In the genomic region with DNA sequence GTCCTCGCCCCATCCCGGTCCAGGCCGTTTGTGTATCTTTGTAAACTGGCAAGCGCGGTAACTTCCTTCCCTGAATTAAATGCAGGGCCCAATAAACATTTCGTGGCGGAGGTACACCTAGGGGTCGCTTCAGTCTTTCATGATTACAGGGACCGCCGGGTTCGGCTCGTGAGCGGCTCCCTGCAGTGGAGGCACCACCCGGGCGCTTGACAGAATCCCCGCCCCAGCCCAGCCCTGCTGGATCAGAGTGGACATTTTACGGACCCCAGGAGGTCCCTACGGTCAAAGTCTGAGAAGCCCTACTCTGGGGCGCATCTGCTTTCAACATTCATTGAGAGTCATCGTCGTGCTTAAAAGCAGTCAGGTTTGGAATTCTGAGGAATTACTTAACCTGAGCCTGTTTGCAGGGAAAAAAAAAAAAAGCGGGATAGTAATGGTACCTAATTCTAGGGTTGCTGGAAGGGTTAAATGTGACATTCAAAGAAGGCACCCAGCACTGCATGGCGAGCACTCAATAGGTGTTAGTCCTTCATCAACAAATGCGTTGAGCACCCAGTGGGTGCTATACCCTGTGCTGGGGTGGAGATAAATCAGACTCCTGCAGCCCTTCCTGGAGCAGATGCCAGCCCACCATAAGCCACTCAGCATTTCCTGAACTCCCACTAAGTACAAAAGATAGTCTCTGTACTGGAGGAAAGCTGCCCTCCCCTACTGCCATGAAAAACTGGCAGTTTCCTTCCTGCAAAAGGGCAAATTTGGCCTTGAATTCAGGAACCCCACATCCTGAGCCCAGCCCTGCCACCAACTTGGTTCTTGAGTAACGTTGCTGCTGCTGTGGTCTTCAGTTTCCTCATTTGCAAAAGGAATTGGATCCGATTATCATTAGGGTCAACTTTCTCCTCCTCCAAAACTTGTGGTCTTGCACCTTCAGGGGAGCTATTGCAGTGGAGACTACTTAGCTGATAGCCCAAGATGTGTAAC, we compare ENCODE assay signal across 8 cellular contexts. TPM values are rescaled to one million over a fixed set of nuclear protein-coding genes. Genes with fewer than 3 reads are reported as not detected.
DNase-seq lines count a peak whose midpoint lies in the region; ATAC-seq and TF ChIP-seq lines count a peak whose summit lies in the region.

No MANE protein-coding gene starts in this region.

- POLR2A ChIA-PET in HCT116 (lab: Charles Lee) = interaction anchor here (1.5 kb wide), 1 partner anchor 79 kb away, joined by 3 read pairs; no protein-coding TSS in a partner anchor
- POLR2A ChIA-PET in PC-9 (lab: Charles Lee; ENCODE audit: unreplicated experiment) = interaction anchor here (0.6 to 1.1 kb wide), 5 partner anchors 60 to 1625 kb away, joined by 3 to 13 read pairs (median 3); no protein-coding TSS in a partner anchor

- H3K27me3 ChIP-seq in HCT116 (ENCODE audit: insufficient read depth, low read length) (no peaks in the 10 kb centered on the region), PC-9 (ENCODE audit: insufficient read depth, low read depth) (peaks cover 20% of the 10 kb centered on the region; the same call in 1 of the 2 replicates), mononuclear cell (ENCODE audit: insufficient read depth, low read length) (peaks cover 3% of the 10 kb centered on the region), vagina (no peaks in the 10 kb centered on the region)

- peak; percentile 57 for ATAC-seq in HCT116
- ATAC-seq in HG02938 (IDR thresholded peaks at IDR 0.05; ENCODE audit: unreplicated experiment) = no peak
- ATAC-seq in HG03097 (IDR thresholded peaks at IDR 0.05; ENCODE audit: low FRiP score, unreplicated experiment) = no peak

- intact Hi-C loops in CD14-positive monocyte (cut with micrococcal nuclease) = no loop called here
- intact Hi-C loops in HCT116 (cut with micrococcal nuclease) = loop anchor here (2.0 kb wide), 1 partner anchor 53 kb away; a partner anchor contains a TSS
- intact Hi-C loops in PC-9 (cut with micrococcal nuclease; ENCODE audit: unreplicated experiment) = loop anchor here (2.0 kb wide), 1 partner anchor 67 kb away; a partner anchor contains a TSS
- intact Hi-C loops in vagina (cut with DNase I) = loop anchor here (10.0 kb wide), 1 partner anchor 65 kb away; a partner anchor contains a TSS

- peak overlapping the region; percentile 97 for H3K9ac ChIP-seq in HCT116 (ENCODE audit: low read length)

- RAD21 ChIA-PET in HCT116 (lab: Charles Lee; ENCODE audit: low non-redundant PET in 1 of 2, low total read pairs in 2 of 2, uncharacterized antibody in 2 of 2, unreplicated experiment in 2 of 2) = no interaction called here

- H3K4me1 ChIP-seq in HCT116 (ENCODE audit: control insufficient read depth in 1 of 2, insufficient read depth in 2 of 2, low read length in 2 of 2) (peaks cover 7 to 13% of the 10 kb centered on the region in 2 experiments; a peak in 3 of 4 replicates), PC-9 (replicated peaks; ENCODE audit: insufficient read depth) (peaks cover 14% of the 10 kb centered on the region), mononuclear cell (ENCODE audit: insufficient read depth, low read length) (peaks cover 75% of the 10 kb centered on the region), vagina (peaks cover 34% of the 10 kb centered on the region)

- H3K36me3 ChIP-seq in HCT116 (ENCODE audit: control insufficient read depth in 1 of 2, insufficient read depth in 2 of 2, low read length in 2 of 2) = peaks cover 3 to 12% of the 10 kb centered on the region in 2 experiments; a peak in 3 of 4 replicates
- 0 out of 2 replicates have a peak, but pooled peaks cover 8% of the 10 kb centered on the region for H3K36me3 ChIP-seq in PC-9 (ENCODE audit: low read depth)
- H3K36me3 ChIP-seq in vagina = peaks cover 0 to 7% of the 10 kb centered on the region in 2 donors

- TF ChIP-seq POLR2A in HCT116 (IDR thresholded peaks at IDR 0.05; ENCODE audit: borderline replicate concordance, extremely low read depth, insufficient read depth, insufficient read length) = no peak
- no peak for TF ChIP-seq POLR2A in vagina (IDR thresholded peaks at IDR 0.05)

- peaks cover 18 to 26% of the 10 kb centered on the region in 2 donors for H3K36me3 Mint-ChIP-seq in CD14-positive monocyte

- H3K4me1 Mint-ChIP-seq in CD14-positive monocyte = peaks cover 83% of the 10 kb centered on the region

- H4K20me1 ChIP-seq in HCT116 (ENCODE audit: insufficient read depth) = no peaks in the 10 kb centered on the region
- H4K20me1 ChIP-seq in PC-9 (ENCODE audit: insufficient read depth) = no peaks in the 10 kb centered on the region; the same call in 1 of the 2 replicates

- peaks cover 0 to 10% (median 1%) of the 10 kb centered on the region in 3 donors for H3K27me3 Mint-ChIP-seq in CD14-positive monocyte (ENCODE audit: low read depth in 3 of 3)

- H3F3A ChIP-seq in PC-9 (ENCODE audit: insufficient read depth, low read depth) = peaks cover 7% of the 10 kb centered on the region; the same call in 1 of the 2 replicates

- no peaks in the 10 kb centered on the region for H3K9me2 ChIP-seq in HCT116 (ENCODE audit: insufficient read depth)
- H3K9me2 ChIP-seq in PC-9 (ENCODE audit: insufficient read depth) = no peaks in the 10 kb centered on the region

- H2AFZ ChIP-seq in HCT116 (ENCODE audit: low read depth, low read length, poor library complexity, severe bottlenecking) (peak overlapping the region; percentile 71), PC-9 (peak overlapping the region; percentile 94)

- no peak for DNase-seq in CD14-positive monocyte (ENCODE audit: low spot score)
- peak; percentile 34 for DNase-seq in HCT116 (ENCODE audit: low read depth, low spot score)
- no peak for DNase-seq in PC-9
- DNase-seq in coronary artery (ENCODE audit: low spot score) = no peak
- DNase-seq in vagina (ENCODE audit: extremely low spot score in 2 of 2) = peak in 1 of 2 donors; percentile 88

- TF ChIP-seq CTCF in CD14-positive monocyte (IDR thresholded peaks at IDR 0.05) (no peak), HCT116 (IDR thresholded peaks at IDR 0.05 in 2 of 3, conservative IDR thresholded peaks at IDR 0.05 in 1 of 3; ENCODE audit: borderline replicate concordance in 1 of 3, insufficient read depth in 1 of 3, low read depth in 2 of 3, low read length in 2 of 3) (no peak), PC-9 (conservative IDR thresholded peaks at IDR 0.05) (peak; percentile 40; the same call in 1 of the 2 replicates), coronary artery (IDR thresholded peaks at IDR 0.05) (no peak), vagina (IDR thresholded peaks at IDR 0.05) (peak in 1 of 3 experiments; percentile 10)

- H3K4me2 ChIP-seq in HCT116 (ENCODE audit: low read length) (peak overlapping the region; percentile 84), PC-9 (peak overlapping the region; percentile 92)

- H3K4me3 Mint-ChIP-seq in CD14-positive monocyte = peak overlapping the region; percentile 74 to 83

- no peaks in the 10 kb centered on the region for H3K9me3 ChIP-seq in HCT116 (ENCODE audit: control insufficient read depth in 1 of 2, insufficient read depth in 1 of 2, low read depth in 1 of 2, low read length in 2 of 2)
- H3K9me3 ChIP-seq in PC-9 (ENCODE audit: insufficient read depth, low read depth) = no peaks in the 10 kb centered on the region
- no peaks in the 10 kb centered on the region for H3K9me3 ChIP-seq in mononuclear cell (ENCODE audit: low read depth, low read length)
- H3K9me3 ChIP-seq in vagina = no peaks in the 10 kb centered on the region

- CTCF ChIA-PET in HCT116 (lab: Charles Lee) (interaction anchor here (1.6 to 2.4 kb wide), 2 partner anchors 13 to 67 kb away, joined by 6 to 12 read pairs; no protein-coding TSS in a partner anchor), PC-9 (lab: Charles Lee) (no interaction called here)

- BruUV-seq in HCT116 (replicated peaks; lab: Mats Ljungman, UMichigan) (TSS peak; percentile 81), PC-9 (replicated peaks; lab: Mats Ljungman, UMichigan) (TSS peak; percentile 72)

- H3K4me3 ChIP-seq in HCT116 (replicated peaks in 1 of 2; ENCODE audit: low read depth in 1 of 2, low read length in 2 of 2) (peak overlapping the region; percentile 78 to 81), PC-9 (peak overlapping the region; percentile 81), coronary artery (peak overlapping the region; percentile 79), mononuclear cell (ENCODE audit: low read length) (peak overlapping the region; percentile 76), vagina (peak overlapping the region; percentile 90 to 96)

- peaks cover 30% of the 10 kb centered on the region for H3K79me2 ChIP-seq in HCT116 (ENCODE audit: insufficient read depth, low read length)
- peaks cover 27% of the 10 kb centered on the region for H3K79me2 ChIP-seq in PC-9 (ENCODE audit: low read depth)

- peak overlapping the region; percentile 84 to 95 (median 93) for H3K27ac Mint-ChIP-seq in CD14-positive monocyte

- TF ChIP-seq RAD21 in HCT116 (IDR thresholded peaks at IDR 0.05; ENCODE audit: low read depth) = no peak; the same call in 1 of the 2 replicates

- H3K9me3 Mint-ChIP-seq in CD14-positive monocyte = no peaks in the 10 kb centered on the region

- H3K27ac ChIP-seq in HCT116 (ENCODE audit: low read depth, low read length) = peak overlapping the region; percentile 87
- H3K27ac ChIP-seq in PC-9 = no peak overlapping the region
- peak overlapping the region; percentile 98 to 100 for H3K27ac ChIP-seq in coronary artery
- peak overlapping the region; percentile 99 for H3K27ac ChIP-seq in vagina

TF ChIP-seq in HCT116, 20 proteins besides CTCF, POLR2A, EP300 and RAD21 (continues in another document):
- TF ChIP-seq FOSL1 (IDR thresholded peaks at IDR 0.05; ENCODE audit: low read depth) = no peak
- no peak for TF ChIP-seq CBX3 (IDR thresholded peaks at IDR 0.05; ENCODE audit: low read depth)
- no peak for TF ChIP-seq SRF (IDR thresholded peaks at IDR 0.05; ENCODE audit: low read depth)
- TF ChIP-seq, protein P1, sequence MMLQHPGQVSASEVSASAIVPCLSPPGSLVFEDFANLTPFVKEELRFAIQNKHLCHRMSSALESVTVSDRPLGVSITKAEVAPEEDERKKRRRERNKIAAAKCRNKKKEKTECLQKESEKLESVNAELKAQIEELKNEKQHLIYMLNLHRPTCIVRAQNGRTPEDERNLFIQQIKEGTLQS (IDR thresholded peaks at IDR 0.05) = no peak

RNA-seq across cellular contexts. Expression of a gene that starts 0.7 kb away (rescaled TPM):
- polyA plus RNA-seq in CD14-positive monocyte = 10 to 100 TPM; 58.9 to 78.5 TPM
- 29.6 TPM for total RNA-seq in HCT116 (2021; ENCODE audit: unreplicated experiment)
- polyA plus RNA-seq in HCT116 (2012) = 17.9 and 19.8 TPM in 2 replicates
- total RNA-seq in PC-9 (2021) = 37.2 and 38.4 TPM in 2 replicates
- total RNA-seq in mononuclear cell = 16.6 TPM
- 43.5 TPM for total RNA-seq in vagina

RNA-seq across cellular contexts. Expression of a gene that starts 0.8 kb away (rescaled TPM):
- not detected for polyA plus RNA-seq in CD14-positive monocyte
- total RNA-seq in HCT116 (2021; ENCODE audit: unreplicated experiment) (0.15 TPM), PC-9 (2021) (not detected in 2 replicates), mononuclear cell (not detected), vagina (not detected)
- 0.05 TPM in 1 of 2 replicates, not detected in the other for polyA plus RNA-seq in HCT116 (2012)

RNA-seq across cellular contexts. Expression of a gene that starts 20.8 kb away (rescaled TPM):
- polyA plus RNA-seq in CD14-positive monocyte = not detected
- not detected for total RNA-seq in HCT116 (2021; ENCODE audit: unreplicated experiment)
- not detected in 2 replicates for polyA plus RNA-seq in HCT116 (2012)
- total RNA-seq in PC-9 (2021) = not detected in 2 replicates
- total RNA-seq in mononuclear cell = not detected
- not detected for total RNA-seq in vagina

RNA-seq across cellular contexts. Expression of a gene that starts 53.5 kb away (rescaled TPM):
- polyA plus RNA-seq in CD14-positive monocyte = not detected
- total RNA-seq in HCT116 (2021; ENCODE audit: unreplicated experiment) = 19.5 TPM
- polyA plus RNA-seq in HCT116 (2012) = 11.0 and 12.3 TPM in 2 replicates
- 17.4 and 22.0 TPM in 2 replicates for total RNA-seq in PC-9 (2021)
- 0.21 TPM for total RNA-seq in mononuclear cell
- total RNA-seq in vagina = 30.2 TPM

Comparison
In these comparisons a context has a peak if more than half of its experiments do, and no peak if none do; other contexts are left out.
1. intact Hi-C loops: an anchor here in HCT116 (2.0 kb wide), PC-9 (2.0 kb wide) and vagina (10.0 kb wide); none called in CD14-positive monocyte.